ENCODE assay signal across 1 cellular context in genomic region chr17:28744104-28744801, GRCh38.
TF ChIP-seq lines count a peak whose summit lies in the region.

No MANE protein-coding gene starts in this region.

TF ChIP-seq in HEK293, 187 proteins besides CTCF, POLR2A, EP300 and RAD21 (continued from another document and continues in another):
- TF ChIP-seq ZBTB26 (tag by site-specific recombination; optimal IDR thresholded peaks at IDR 0.05) (peak; percentile 24), FEZF1 (tag by site-specific recombination; IDR thresholded peaks at IDR 0.05) (no peak), KLF1 (tag by site-specific recombination; IDR thresholded peaks at IDR 0.05) (peak; percentile 46), ZBTB6 (tag by site-specific recombination; IDR thresholded peaks at IDR 0.05) (no peak), ZNF747 (tag by site-specific recombination; IDR thresholded peaks at IDR 0.05) (no peak), ZNF488 (tag by site-specific recombination; IDR thresholded peaks at IDR 0.05) (no peak), ZNF335 (tag by site-specific recombination; conservative IDR thresholded peaks at IDR 0.05) (peak; percentile 75), ZEB2 (tag by site-specific recombination; IDR thresholded peaks at IDR 0.05) (peak; percentile 65; the same call in 1 of the 2 replicates), ZFP69B (tag by site-specific recombination; IDR thresholded peaks at IDR 0.05) (no peak), BCL11A (tag by site-specific recombination; IDR thresholded peaks at IDR 0.05; ENCODE audit: low read depth) (peak; percentile 58; the same call in 1 of the 2 replicates), ZNF366 (tag by site-specific recombination; conservative IDR thresholded peaks at IDR 0.05) (no peak), ELK4 (IDR thresholded peaks at IDR 0.05; ENCODE audit: borderline replicate concordance, low read depth, low read length) (no peak), ZNF514 (tag by site-specific recombination; IDR thresholded peaks at IDR 0.05) (no peak), ZNF529 (tag by site-specific recombination; IDR thresholded peaks at IDR 0.05; ENCODE audit: insufficient replicate concordance) (no peak), ZSCAN4 (tag by site-specific recombination; IDR thresholded peaks at IDR 0.05) (no peak), ZNF664 (tag by site-specific recombination; IDR thresholded peaks at IDR 0.05) (no peak), ZNF76 (tag by site-specific recombination; IDR thresholded peaks at IDR 0.05; ENCODE audit: borderline replicate concordance, low read depth) (0 out of 2 replicates have a peak, but pooled peaks have one; percentile 52), ZNF621 (tag by site-specific recombination; IDR thresholded peaks at IDR 0.05) (no peak), PRDM2 (tag by site-specific recombination; IDR thresholded peaks at IDR 0.05; ENCODE audit: borderline replicate concordance) (no peak), ZNF692 (tag by site-specific recombination; IDR thresholded peaks at IDR 0.05) (no peak), KLF7 (tag by site-specific recombination; IDR thresholded peaks at IDR 0.05; ENCODE audit: borderline replicate concordance) (no peak), ATF2 (tag by site-specific recombination; IDR thresholded peaks at IDR 0.05; ENCODE audit: low read depth) (peak; percentile 95), ZNF350 (tag by site-specific recombination; IDR thresholded peaks at IDR 0.05) (no peak), ZNF223 (tag by site-specific recombination; IDR thresholded peaks at IDR 0.05) (no peak), ZNF585B (tag by site-specific recombination; IDR thresholded peaks at IDR 0.05) (no peak), BCL11B (tag by site-specific recombination; IDR thresholded peaks at IDR 0.05; ENCODE audit: low read depth) (peak; percentile 57; the same call in 1 of the 2 replicates), ZNF560 (tag by site-specific recombination; IDR thresholded peaks at IDR 0.05; ENCODE audit: borderline replicate concordance) (no peak), EGR2 (tag by site-specific recombination; IDR thresholded peaks at IDR 0.05; ENCODE audit: low read depth) (no peak), ZNF624 (tag by site-specific recombination; IDR thresholded peaks at IDR 0.05) (no peak), ZNF629 (tag by site-specific recombination; IDR thresholded peaks at IDR 0.05) (peak; percentile 99), ZSCAN5A (tag by site-specific recombination; IDR thresholded peaks at IDR 0.05) (0 out of 2 replicates have a peak, but pooled peaks have one; percentile 10), ZSCAN30 (tag by site-specific recombination; IDR thresholded peaks at IDR 0.05) (peak; percentile 32; the same call in 1 of the 2 replicates), SALL2 (tag by site-specific recombination; IDR thresholded peaks at IDR 0.05; ENCODE audit: borderline replicate concordance) (no peak), SCRT2 (tag by site-specific recombination; IDR thresholded peaks at IDR 0.05) (no peak), HOXD13 (CRISPR knock-in tag; IDR thresholded peaks at IDR 0.05; ENCODE audit: borderline replicate concordance) (no peak), ZNF544 (tag by site-specific recombination; IDR thresholded peaks at IDR 0.05) (no peak), INSM2 (tag by site-specific recombination; IDR thresholded peaks at IDR 0.05) (peak; percentile 56; the same call in 1 of the 2 replicates), ZBTB20 (tag by site-specific recombination; IDR thresholded peaks at IDR 0.05) (no peak), OSR2 (tag by site-specific recombination; IDR thresholded peaks at IDR 0.05) (no peak), SP7 (tag by site-specific recombination; IDR thresholded peaks at IDR 0.05) (no peak), ZNF140 (tag by site-specific recombination; IDR thresholded peaks at IDR 0.05) (no peak), SP3 (tag by site-specific recombination; IDR thresholded peaks at IDR 0.05) (peak; percentile 43), GLIS1 (tag by site-specific recombination; IDR thresholded peaks at IDR 0.05) (peak; percentile 51), ZBTB44 (tag by site-specific recombination; IDR thresholded peaks at IDR 0.05) (0 out of 2 replicates have a peak, but pooled peaks have one; percentile 5)
